1 cellular context compared by ENCODE assay signal in the genomic region with DNA sequence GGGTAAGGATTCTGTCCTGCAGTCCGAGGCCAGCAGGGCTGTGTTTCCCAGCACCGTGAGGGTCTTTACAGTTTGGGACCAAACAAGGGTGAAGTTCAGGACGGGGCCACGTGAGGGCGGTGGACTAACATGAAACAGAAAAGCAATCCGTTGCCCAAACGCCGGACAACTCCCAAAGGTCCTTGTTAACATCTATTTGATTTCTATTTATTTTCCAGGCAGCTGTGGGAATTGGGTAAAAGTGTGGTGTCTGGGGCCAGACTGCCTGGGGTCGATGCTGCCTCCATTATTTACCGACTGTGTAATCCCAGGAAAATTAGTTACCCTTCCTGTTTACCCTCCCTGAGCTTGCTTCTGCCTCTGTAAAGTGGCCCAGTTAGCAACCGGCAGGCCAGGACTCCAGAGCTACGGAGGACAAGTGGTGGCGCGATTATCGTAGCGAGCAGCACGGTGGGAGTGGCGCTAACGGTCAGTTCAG.
TF ChIP-seq lines count a peak whose summit lies in the region.

No MANE protein-coding gene starts in this region.

TF ChIP-seq in K562, 482 proteins besides CTCF, POLR2A, EP300 and RAD21 (continued from another document and continues in another):
- TF ChIP-seq ZNF23 (CRISPR knock-in tag; IDR thresholded peaks at IDR 0.05) (no peak), HEY1 (CRISPR knock-in tag; IDR thresholded peaks at IDR 0.05; ENCODE audit: borderline replicate concordance) (no peak), YBX1 (IDR thresholded peaks at IDR 0.05) (no peak), ZC3H4 (CRISPR knock-in tag; IDR thresholded peaks at IDR 0.05; ENCODE audit: borderline replicate concordance) (no peak), FOXK2 (conservative IDR thresholded peaks at IDR 0.05 in 1 of 2, IDR thresholded peaks at IDR 0.05 in 1 of 2; ENCODE audit: low read depth in 2 of 2) (0 out of 4 replicates have a peak, but pooled peaks of 1 of the 2 experiments have one; percentile 38), CBX2 (IDR thresholded peaks at IDR 0.05; ENCODE audit: insufficient read depth, low read length, poor library complexity, severe bottlenecking) (no peak), LCOR (CRISPR knock-in tag; IDR thresholded peaks at IDR 0.05) (0 out of 2 replicates have a peak, but pooled peaks have one; percentile 48), STAT5A (IDR thresholded peaks at IDR 0.05; ENCODE audit: borderline replicate concordance, low read length) (no peak), ZNF584 (CRISPR knock-in tag; IDR thresholded peaks at IDR 0.05; ENCODE audit: low read depth) (no peak), MYBL2 (IDR thresholded peaks at IDR 0.05; ENCODE audit: low read depth) (no peak), MYBL2 (CRISPR knock-in tag; IDR thresholded peaks at IDR 0.05; ENCODE audit: borderline replicate concordance) (no peak), KAT8 (IDR thresholded peaks at IDR 0.05; ENCODE audit: low read depth) (no peak), ZNF561 (CRISPR knock-in tag; conservative IDR thresholded peaks at IDR 0.05) (no peak), NCOA4 (IDR thresholded peaks at IDR 0.05; ENCODE audit: partially characterized antibody) (no peak), PML (IDR thresholded peaks at IDR 0.05; ENCODE audit: low read length) (no peak), HLTF (IDR thresholded peaks at IDR 0.05) (no peak), CXXC5 (CRISPR knock-in tag; IDR thresholded peaks at IDR 0.05) (peak; percentile 34; the same call in 1 of the 2 replicates), HMG20B (CRISPR knock-in tag; IDR thresholded peaks at IDR 0.05) (no peak), NFXL1 (CRISPR knock-in tag; IDR thresholded peaks at IDR 0.05) (no peak), KLF6 (CRISPR knock-in tag; IDR thresholded peaks at IDR 0.05; ENCODE audit: borderline replicate concordance) (no peak), MIER1 (IDR thresholded peaks at IDR 0.05; ENCODE audit: low read depth) (no peak), THRAP3 (IDR thresholded peaks at IDR 0.05; ENCODE audit: borderline replicate concordance) (no peak), HMG20A (CRISPR knock-in tag; conservative IDR thresholded peaks at IDR 0.05) (no peak), NFE2L1 (tag; IDR thresholded peaks at IDR 0.05; ENCODE audit: borderline replicate concordance, low read depth) (no peak), ZNF316 (IDR thresholded peaks at IDR 0.05) (no peak), JUN (IDR thresholded peaks at IDR 0.05; ENCODE audit: borderline replicate concordance, low read depth, low read length) (0 out of 2 replicates have a peak, but pooled peaks have one; percentile 14), JUN (CRISPR knock-in tag; IDR thresholded peaks at IDR 0.05; ENCODE audit: borderline replicate concordance) (no peak), ZNF282 (CRISPR knock-in tag; IDR thresholded peaks at IDR 0.05) (no peak), PTRF (tag; IDR thresholded peaks at IDR 0.05) (no peak), KDM5B (IDR thresholded peaks at IDR 0.05; ENCODE audit: insufficient replicate concordance, low read depth, low read length) (no peak), SRF (CRISPR knock-in tag; IDR thresholded peaks at IDR 0.05) (no peak), NRF1 (conservative IDR thresholded peaks at IDR 0.05 in 1 of 2, IDR thresholded peaks at IDR 0.05 in 1 of 2) (0 out of 4 replicates have a peak, but pooled peaks of 1 of the 2 experiments have one; percentile 15), ZBTB8A (IDR thresholded peaks at IDR 0.05; ENCODE audit: partially characterized antibody) (no peak), ZBED1 (IDR thresholded peaks at IDR 0.05) (no peak), ETS2 (tag; IDR thresholded peaks at IDR 0.05; ENCODE audit: borderline replicate concordance, poor library complexity, severe bottlenecking) (no peak), DIDO1 (tag; IDR thresholded peaks at IDR 0.05; ENCODE audit: low read depth) (no peak), ZNF75A (CRISPR knock-in tag; IDR thresholded peaks at IDR 0.05) (no peak), HNRNPLL (IDR thresholded peaks at IDR 0.05; ENCODE audit: low read depth, low read length, poor library complexity, severe bottlenecking) (peak; percentile 74), CHD1 (IDR thresholded peaks at IDR 0.05; ENCODE audit: low read length) (no peak)
- TF ChIP-seq, protein P1, sequence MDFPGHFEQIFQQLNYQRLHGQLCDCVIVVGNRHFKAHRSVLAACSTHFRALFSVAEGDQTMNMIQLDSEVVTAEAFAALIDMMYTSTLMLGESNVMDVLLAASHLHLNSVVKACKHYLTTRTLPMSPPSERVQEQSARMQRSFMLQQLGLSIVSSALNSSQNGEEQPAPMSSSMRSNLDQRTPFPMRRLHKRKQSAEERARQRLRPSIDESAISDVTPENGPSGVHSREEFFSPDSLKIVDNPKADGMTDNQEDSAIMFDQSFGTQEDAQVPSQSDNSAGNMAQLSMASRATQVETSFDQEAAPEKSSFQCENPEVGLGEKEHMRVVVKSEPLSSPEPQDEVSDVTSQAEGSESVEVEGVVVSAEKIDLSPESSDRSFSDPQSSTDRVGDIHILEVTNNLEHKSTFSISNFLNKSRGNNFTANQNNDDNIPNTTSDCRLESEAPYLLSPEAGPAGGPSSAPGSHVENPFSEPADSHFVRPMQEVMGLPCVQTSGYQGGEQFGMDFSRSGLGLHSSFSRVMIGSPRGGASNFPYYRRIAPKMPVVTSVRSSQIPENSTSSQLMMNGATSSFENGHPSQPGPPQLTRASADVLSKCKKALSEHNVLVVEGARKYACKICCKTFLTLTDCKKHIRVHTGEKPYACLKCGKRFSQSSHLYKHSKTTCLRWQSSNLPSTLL (IDR thresholded peaks at IDR 0.05): no peak
- TF ChIP-seq, protein P2, sequence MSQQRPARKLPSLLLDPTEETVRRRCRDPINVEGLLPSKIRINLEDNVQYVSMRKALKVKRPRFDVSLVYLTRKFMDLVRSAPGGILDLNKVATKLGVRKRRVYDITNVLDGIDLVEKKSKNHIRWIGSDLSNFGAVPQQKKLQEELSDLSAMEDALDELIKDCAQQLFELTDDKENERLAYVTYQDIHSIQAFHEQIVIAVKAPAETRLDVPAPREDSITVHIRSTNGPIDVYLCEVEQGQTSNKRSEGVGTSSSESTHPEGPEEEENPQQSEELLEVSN (IDR thresholded peaks at IDR 0.05; ENCODE audit: borderline replicate concordance in 1 of 2, extremely low read depth in 1 of 2, insufficient read depth in 1 of 2, insufficient read length in 1 of 2, low read depth in 1 of 2, low read length in 1 of 2, poor library complexity in 1 of 2, severe bottlenecking in 1 of 2): no peak
- TF ChIP-seq, protein P3, sequence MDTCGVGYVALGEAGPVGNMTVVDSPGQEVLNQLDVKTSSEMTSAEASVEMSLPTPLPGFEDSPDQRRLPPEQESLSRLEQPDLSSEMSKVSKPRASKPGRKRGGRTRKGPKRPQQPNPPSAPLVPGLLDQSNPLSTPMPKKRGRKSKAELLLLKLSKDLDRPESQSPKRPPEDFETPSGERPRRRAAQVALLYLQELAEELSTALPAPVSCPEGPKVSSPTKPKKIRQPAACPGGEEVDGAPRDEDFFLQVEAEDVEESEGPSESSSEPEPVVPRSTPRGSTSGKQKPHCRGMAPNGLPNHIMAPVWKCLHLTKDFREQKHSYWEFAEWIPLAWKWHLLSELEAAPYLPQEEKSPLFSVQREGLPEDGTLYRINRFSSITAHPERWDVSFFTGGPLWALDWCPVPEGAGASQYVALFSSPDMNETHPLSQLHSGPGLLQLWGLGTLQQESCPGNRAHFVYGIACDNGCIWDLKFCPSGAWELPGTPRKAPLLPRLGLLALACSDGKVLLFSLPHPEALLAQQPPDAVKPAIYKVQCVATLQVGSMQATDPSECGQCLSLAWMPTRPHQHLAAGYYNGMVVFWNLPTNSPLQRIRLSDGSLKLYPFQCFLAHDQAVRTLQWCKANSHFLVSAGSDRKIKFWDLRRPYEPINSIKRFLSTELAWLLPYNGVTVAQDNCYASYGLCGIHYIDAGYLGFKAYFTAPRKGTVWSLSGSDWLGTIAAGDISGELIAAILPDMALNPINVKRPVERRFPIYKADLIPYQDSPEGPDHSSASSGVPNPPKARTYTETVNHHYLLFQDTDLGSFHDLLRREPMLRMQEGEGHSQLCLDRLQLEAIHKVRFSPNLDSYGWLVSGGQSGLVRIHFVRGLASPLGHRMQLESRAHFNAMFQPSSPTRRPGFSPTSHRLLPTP (IDR thresholded peaks at IDR 0.05; ENCODE audit: borderline replicate concordance, extremely low read depth, insufficient read length): no peak
- TF ChIP-seq, protein P4, sequence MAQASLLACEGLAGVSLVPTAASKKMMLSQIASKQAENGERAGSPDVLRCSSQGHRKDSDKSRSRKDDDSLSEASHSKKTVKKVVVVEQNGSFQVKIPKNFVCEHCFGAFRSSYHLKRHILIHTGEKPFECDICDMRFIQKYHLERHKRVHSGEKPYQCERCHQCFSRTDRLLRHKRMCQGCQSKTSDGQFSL (CRISPR knock-in tag; IDR thresholded peaks at IDR 0.05): no peak
- TF ChIP-seq, protein P4 (tag; IDR thresholded peaks at IDR 0.05): no peak
- TF ChIP-seq, protein P5, sequence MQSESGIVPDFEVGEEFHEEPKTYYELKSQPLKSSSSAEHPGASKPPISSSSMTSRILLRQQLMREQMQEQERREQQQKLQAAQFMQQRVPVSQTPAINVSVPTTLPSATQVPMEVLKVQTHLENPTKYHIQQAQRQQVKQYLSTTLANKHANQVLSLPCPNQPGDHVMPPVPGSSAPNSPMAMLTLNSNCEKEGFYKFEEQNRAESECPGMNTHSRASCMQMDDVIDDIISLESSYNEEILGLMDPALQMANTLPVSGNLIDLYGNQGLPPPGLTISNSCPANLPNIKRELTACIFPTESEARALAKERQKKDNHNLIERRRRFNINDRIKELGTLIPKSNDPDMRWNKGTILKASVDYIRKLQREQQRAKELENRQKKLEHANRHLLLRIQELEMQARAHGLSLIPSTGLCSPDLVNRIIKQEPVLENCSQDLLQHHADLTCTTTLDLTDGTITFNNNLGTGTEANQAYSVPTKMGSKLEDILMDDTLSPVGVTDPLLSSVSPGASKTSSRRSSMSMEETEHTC (IDR thresholded peaks at IDR 0.05): no peak
- TF ChIP-seq, protein P6, sequence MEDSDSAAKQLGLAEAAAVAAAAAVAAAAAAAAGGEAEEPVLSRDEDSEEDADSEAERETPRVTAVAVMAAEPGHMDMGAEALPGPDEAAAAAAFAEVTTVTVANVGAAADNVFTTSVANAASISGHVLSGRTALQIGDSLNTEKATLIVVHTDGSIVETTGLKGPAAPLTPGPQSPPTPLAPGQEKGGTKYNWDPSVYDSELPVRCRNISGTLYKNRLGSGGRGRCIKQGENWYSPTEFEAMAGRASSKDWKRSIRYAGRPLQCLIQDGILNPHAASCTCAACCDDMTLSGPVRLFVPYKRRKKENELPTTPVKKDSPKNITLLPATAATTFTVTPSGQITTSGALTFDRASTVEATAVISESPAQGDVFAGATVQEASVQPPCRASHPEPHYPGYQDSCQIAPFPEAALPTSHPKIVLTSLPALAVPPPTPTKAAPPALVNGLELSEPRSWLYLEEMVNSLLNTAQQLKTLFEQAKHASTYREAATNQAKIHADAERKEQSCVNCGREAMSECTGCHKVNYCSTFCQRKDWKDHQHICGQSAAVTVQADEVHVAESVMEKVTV (CRISPR knock-in tag; IDR thresholded peaks at IDR 0.05): no peak
- TF ChIP-seq, protein P7, sequence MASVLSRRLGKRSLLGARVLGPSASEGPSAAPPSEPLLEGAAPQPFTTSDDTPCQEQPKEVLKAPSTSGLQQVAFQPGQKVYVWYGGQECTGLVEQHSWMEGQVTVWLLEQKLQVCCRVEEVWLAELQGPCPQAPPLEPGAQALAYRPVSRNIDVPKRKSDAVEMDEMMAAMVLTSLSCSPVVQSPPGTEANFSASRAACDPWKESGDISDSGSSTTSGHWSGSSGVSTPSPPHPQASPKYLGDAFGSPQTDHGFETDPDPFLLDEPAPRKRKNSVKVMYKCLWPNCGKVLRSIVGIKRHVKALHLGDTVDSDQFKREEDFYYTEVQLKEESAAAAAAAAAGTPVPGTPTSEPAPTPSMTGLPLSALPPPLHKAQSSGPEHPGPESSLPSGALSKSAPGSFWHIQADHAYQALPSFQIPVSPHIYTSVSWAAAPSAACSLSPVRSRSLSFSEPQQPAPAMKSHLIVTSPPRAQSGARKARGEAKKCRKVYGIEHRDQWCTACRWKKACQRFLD (CRISPR knock-in tag; IDR thresholded peaks at IDR 0.05): no peak
